Comparison of ENCODE assay signal across 9 cellular contexts in genomic region chr11:65083134-65083833, GRCh38. TPM values are rescaled to one million over a fixed set of nuclear protein-coding genes. Genes with fewer than 3 reads are reported as not detected.
DNase-seq lines count a peak whose midpoint lies in the region; ATAC-seq and TF ChIP-seq lines count a peak whose summit lies in the region.
"Had no signal": no experiment of that assay in that cellular context is flagged by ENCODE, and none has a peak within 500 bp of the region (broad histone marks: within the 10 kb centered on the region; RNA-seq: fewer than 3 reads in every experiment).

No MANE protein-coding gene starts in this region.

- H3K27me3 Mint-ChIP-seq in CD8-positive, alpha-beta T cell (ENCODE audit: low read depth) = no peaks in the 10 kb centered on the region

- no peaks in the 10 kb centered on the region for H4K20me1 ChIP-seq in smooth muscle cell (ENCODE audit: low read depth)

- no peak for ATAC-seq in CD8-positive, alpha-beta T cell
- ATAC-seq in GM21825 (IDR thresholded peaks at IDR 0.05; ENCODE audit: unreplicated experiment) (peak; percentile 9), RWPE2 (ENCODE audit: low read depth) (no peak; the same call in 2 of the 3 replicates)

- no peaks in the 10 kb centered on the region for H3K27me3 ChIP-seq in CD8-positive, alpha-beta T cell (ENCODE audit: insufficient read depth, low read length)
- H3K27me3 ChIP-seq in RWPE2 (ENCODE audit: insufficient read depth, poor library complexity, severe bottlenecking) (no peaks in the 10 kb centered on the region), smooth muscle cell (ENCODE audit: low read depth) (no peaks in the 10 kb centered on the region)

- no peak for TF ChIP-seq CTCF in CD8-positive, alpha-beta T cell (IDR thresholded peaks at IDR 0.05)
- no peak for TF ChIP-seq CTCF in RWPE2 (IDR thresholded peaks at IDR 0.05; ENCODE audit: poor library complexity, severe bottlenecking)
- no peak for TF ChIP-seq CTCF in foreskin fibroblast (IDR thresholded peaks at IDR 0.05; ENCODE audit: low read depth, low read length)
- no peak for TF ChIP-seq CTCF in smooth muscle cell (IDR thresholded peaks at IDR 0.05; ENCODE audit: borderline replicate concordance, insufficient read depth, poor library complexity, severe bottlenecking)

- H3K9me3 ChIP-seq in CD8-positive, alpha-beta T cell (ENCODE audit: low read length) = no peaks in the 10 kb centered on the region
- no peaks in the 10 kb centered on the region for H3K9me3 ChIP-seq in RWPE2 (ENCODE audit: severe bottlenecking)
- H3K9me3 ChIP-seq in smooth muscle cell (replicated peaks; ENCODE audit: low read depth) = no peaks in the 10 kb centered on the region

- 7% methylated on average over 12 of the region's 13 CpGs for WGBS in smooth muscle cell (ENCODE audit: low lambda C conversion rate)

- peaks cover 17% of the 10 kb centered on the region for H3K4me1 ChIP-seq in CD8-positive, alpha-beta T cell (ENCODE audit: insufficient read depth, low read length)
- peaks cover 13% of the 10 kb centered on the region for H3K4me1 ChIP-seq in RWPE2 (ENCODE audit: insufficient read depth, poor library complexity, severe bottlenecking)
- peaks cover 11% of the 10 kb centered on the region for H3K4me1 ChIP-seq in smooth muscle cell (ENCODE audit: low read depth)

- H3K36me3 ChIP-seq in CD8-positive, alpha-beta T cell (ENCODE audit: insufficient read depth, low read length) = peaks cover 22% of the 10 kb centered on the region
- peaks cover 70% of the 10 kb centered on the region for H3K36me3 ChIP-seq in RWPE2 (ENCODE audit: low read depth)
- H3K36me3 ChIP-seq in smooth muscle cell (ENCODE audit: low read depth) = no peaks in the 10 kb centered on the region

- peak overlapping the region; percentile 93 for H3K4me3 Mint-ChIP-seq in CD8-positive, alpha-beta T cell

- H3K9ac ChIP-seq in smooth muscle cell (ENCODE audit: low read depth) = peak overlapping the region; percentile 94

- no peak for DNase-seq in CD8-positive, alpha-beta T cell
- DNase-seq in RWPE2 (ENCODE audit: low spot score) (no peak), foreskin fibroblast (no peak), smooth muscle cell (lab: John Stamatoyannopoulos, UW; ENCODE audit: unreplicated experiment) (no peak), GM19238 (ENCODE audit: insufficient read length, low spot score) (no peak), NCI-H1092 treated with DMSO at 0.1 percent for 48 hours (lab: John Stamatoyannopoulos, UW) (no peak), T1000 (lab: John Stamatoyannopoulos, UW) (no peak)

- H3K9me3 Mint-ChIP-seq in CD8-positive, alpha-beta T cell = no peaks in the 10 kb centered on the region

- intact Hi-C loops in CD8-positive, alpha-beta T cell (cut with DNase I, micrococcal nuclease) = loop anchor here in 1 of 2 experiments (5.0 to 10.0 kb wide), 2 partner anchors 56 to 1262 kb away; partner anchors contain the start of genes B4GAT1, BRMS1 and SNX15

- H3K4me1 Mint-ChIP-seq in CD8-positive, alpha-beta T cell (ENCODE audit: low read depth) = peaks cover 29% of the 10 kb centered on the region

- H3K36me3 Mint-ChIP-seq in CD8-positive, alpha-beta T cell = peaks cover 28% of the 10 kb centered on the region

- peaks cover 32% of the 10 kb centered on the region for H3K79me2 ChIP-seq in smooth muscle cell (ENCODE audit: low read depth)

- POLR2A ChIA-PET in CD8-positive, alpha-beta T cell (lab: Charles Lee) = interaction anchor here (0.6 to 1.6 kb wide), 4 partner anchors 13 to 179 kb away, joined by 3 to 9 read pairs (median 4); partner anchors contain the start of genes FAU, MRPL49, POLA2 and VPS51

- peak overlapping the region; percentile 87 for H3K4me3 ChIP-seq in CD8-positive, alpha-beta T cell (ENCODE audit: low read depth, low read length)
- H3K4me3 ChIP-seq in RWPE2 (ENCODE audit: severe bottlenecking) = peak overlapping the region; percentile 78
- H3K4me3 ChIP-seq in foreskin fibroblast (ENCODE audit: low read depth in 1 of 2, low read length in 2 of 2) = peak overlapping the region; percentile 91 to 97
- H3K4me3 ChIP-seq in smooth muscle cell = peak overlapping the region; percentile 81

- peak overlapping the region; percentile 92 for H2AFZ ChIP-seq in smooth muscle cell (ENCODE audit: low read depth)

- peak overlapping the region; percentile 99 for H3K27ac Mint-ChIP-seq in CD8-positive, alpha-beta T cell

- H3K4me2 ChIP-seq in smooth muscle cell = peak overlapping the region; percentile 82

- CTCF ChIA-PET in CD8-positive, alpha-beta T cell (lab: Charles Lee) = interaction anchor here (0.8 to 1.7 kb wide), 5 partner anchors 11 to 158 kb away, joined by 3 to 9 read pairs (median 3); partner anchors contain the start of genes PPP2R5B, SNX15 and TM7SF2

- no peaks in the 10 kb centered on the region for H3F3A ChIP-seq in smooth muscle cell (ENCODE audit: low read depth)

- H3K27ac ChIP-seq in CD8-positive, alpha-beta T cell (ENCODE audit: low read depth, low read length) = peak overlapping the region; percentile 90
- H3K27ac ChIP-seq in RWPE2 (ENCODE audit: poor library complexity, severe bottlenecking) (peak overlapping the region; percentile 65), smooth muscle cell (ENCODE audit: low read depth) (no peak overlapping the region)

RNA-seq across cellular contexts. Expression of gene CDCA5, which starts 0.6 kb away (rescaled TPM):
- total RNA-seq in CD8-positive, alpha-beta T cell = 1 to 10 TPM in 1 of 2 experiments, under 1 TPM in 1; 0.76 to 1.2 TPM
- total RNA-seq in smooth muscle cell = 8.0 and 8.3 TPM in 2 replicates
- polyA plus RNA-seq in smooth muscle cell = 8.5 and 11.2 TPM in 2 replicates

RNA-seq across cellular contexts. Expression of gene ZFPL1, which starts 0.7 kb away (rescaled TPM):
- total RNA-seq in CD8-positive, alpha-beta T cell = 10 to 100 TPM; 52.3 to 52.6 TPM
- 49.1 and 91.0 TPM in 2 replicates for total RNA-seq in smooth muscle cell
- polyA plus RNA-seq in smooth muscle cell = 81.0 and 87.1 TPM in 2 replicates

RNA-seq across cellular contexts. Expression of gene VPS51, which starts 12.7 kb away (rescaled TPM):
- total RNA-seq in CD8-positive, alpha-beta T cell = 100 to 1,000 TPM; 221 to 263 TPM
- total RNA-seq in smooth muscle cell = 104 and 154 TPM in 2 replicates
- polyA plus RNA-seq in smooth muscle cell = 55.2 and 65.0 TPM in 2 replicates

RNA-seq across cellular contexts. Expression of gene NAALADL1, which starts 24.9 kb away (rescaled TPM):
- 1 to 10 TPM; 5.4 to 6.1 TPM for total RNA-seq in CD8-positive, alpha-beta T cell
- 1.0 and 1.8 TPM in 2 replicates for total RNA-seq in smooth muscle cell
- 2.0 and 7.0 TPM in 2 replicates for polyA plus RNA-seq in smooth muscle cell
- total RNA-seq: HT1080 had no signal

RNA-seq across cellular contexts. Expression of gene TM7SF2, which starts 28.4 kb away (rescaled TPM):
- total RNA-seq in CD8-positive, alpha-beta T cell = 10 to 100 TPM; 20.7 to 23.8 TPM
- 16.8 and 26.9 TPM in 2 replicates for total RNA-seq in smooth muscle cell
- polyA plus RNA-seq in smooth muscle cell = 17.4 and 43.1 TPM in 2 replicates
